Comparison of ENCODE assay signal across 8 cellular contexts in the genomic region with DNA sequence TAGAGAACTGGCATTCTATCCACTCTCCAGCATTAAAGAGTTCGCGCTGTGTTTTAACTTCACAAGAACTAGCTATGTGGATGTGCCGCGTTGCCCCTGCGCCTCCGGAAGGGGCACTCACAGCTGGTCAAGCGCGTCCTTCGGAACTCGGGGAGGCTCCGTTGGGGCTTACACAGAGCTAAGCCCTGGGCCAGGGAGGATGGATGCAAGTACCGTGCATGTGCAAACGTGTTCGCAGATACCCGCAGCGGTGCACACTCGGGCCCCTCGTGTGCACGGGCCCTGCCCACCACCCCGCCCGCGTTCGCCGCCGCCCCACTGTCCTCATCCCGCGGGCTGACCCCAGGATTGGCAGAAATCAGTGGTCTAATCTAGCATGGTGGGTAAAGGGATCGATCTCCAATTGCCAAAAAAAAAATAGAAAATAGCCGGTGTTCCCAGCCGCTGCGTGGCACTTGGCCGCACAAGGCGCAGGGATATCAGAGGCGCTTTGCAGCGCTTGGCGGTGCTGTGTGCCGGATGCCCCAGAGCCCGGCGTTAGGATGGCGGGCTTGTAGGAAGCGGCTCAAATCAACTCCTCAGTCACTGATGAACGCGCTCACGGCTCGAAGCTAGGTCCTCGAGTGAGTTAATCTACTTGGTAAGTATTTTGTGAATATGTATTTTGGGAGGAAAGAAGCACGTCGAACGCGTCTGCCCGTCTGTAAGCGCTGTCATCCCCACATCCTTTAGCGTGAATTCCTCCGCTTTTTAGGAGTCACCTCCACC. TPM values are rescaled to one million over a fixed set of nuclear protein-coding genes. Genes with fewer than 3 reads are reported as not detected.
DNase-seq lines count a peak whose midpoint lies in the region; ATAC-seq and TF ChIP-seq lines count a peak whose summit lies in the region.

No MANE protein-coding gene starts in this region.

- H3K27ac Mint-ChIP-seq in stimulated activated naive B cell treated with anti-CD40 and anti-IgM and Interleukin-4, amounts not matched to agents 10 μg/mL and 1 μg/mL and 100 μg/mL, for 72 hours: peak overlapping the region; percentile 4

- TF ChIP-seq CTCF in A673 (conservative IDR thresholded peaks at IDR 0.05; ENCODE audit: low read depth, low read length) (peak; percentile 13; the same call in 1 of the 2 replicates), HEK293 (tag by site-specific recombination; IDR thresholded peaks at IDR 0.05) (no peak), ascending aorta (IDR thresholded peaks at IDR 0.05) (peak in 2 of 3 experiments; percentile 20 to 24)

- peaks cover 20 to 37% of the 10 kb centered on the region in 2 donors for H3K4me1 Mint-ChIP-seq in stimulated activated naive B cell treated with anti-CD40 and anti-IgM and Interleukin-4, amounts not matched to agents 10 μg/mL and 1 μg/mL and 100 μg/mL, for 72 hours

- peak overlapping the region; percentile 31 to 73 for H3K4me3 Mint-ChIP-seq in stimulated activated naive B cell treated with anti-CD40 and anti-IgM and Interleukin-4, amounts not matched to agents 10 μg/mL and 1 μg/mL and 100 μg/mL, for 72 hours

- H3K36me3 ChIP-seq in A673 (ENCODE audit: insufficient read depth, low read length, poor library complexity, severe bottlenecking): no peaks in the 10 kb centered on the region
- no peaks in the 10 kb centered on the region for H3K36me3 ChIP-seq in HEK293 (ENCODE audit: control insufficient read depth in 2 of 2, insufficient read depth in 1 of 2, low read length in 2 of 2)
- no peaks in the 10 kb centered on the region for H3K36me3 ChIP-seq in ascending aorta

- H3K27me3 ChIP-seq in A673 (replicated peaks; ENCODE audit: insufficient read depth, low read depth, low read length, poor library complexity) (no peaks in the 10 kb centered on the region), ascending aorta (no peaks in the 10 kb centered on the region)

- intact Hi-C loops in A673 (cut with micrococcal nuclease; ENCODE audit: unreplicated experiment) (loop anchor here (5.0 kb wide), 1 partner anchor 1784 kb away; no protein-coding TSS in a partner anchor), ascending aorta (cut with DNase I) (loop anchor here (2.0 to 10.0 kb wide), 5 partner anchors 169 to 1057 kb away; partner anchors contain the start of gene PABPC4L)

- H3K4me1 ChIP-seq in A673 (ENCODE audit: insufficient read depth, low read length, poor library complexity, severe bottlenecking) (peaks cover 7% of the 10 kb centered on the region), HEK293 (ENCODE audit: control insufficient read depth, insufficient read depth, low read length) (no peaks in the 10 kb centered on the region; the same call in 1 of the 2 replicates), ascending aorta (no peaks in the 10 kb centered on the region)

- H3K4me3 ChIP-seq in A673 (ENCODE audit: low read depth, low read length, poor library complexity, severe bottlenecking) (peak overlapping the region; percentile 63), HEK293 (ENCODE audit: low read depth, low read length) (peak overlapping the region; percentile 42), ascending aorta (peak overlapping the region; percentile 58 to 79)

- H3K9me3 Mint-ChIP-seq in stimulated activated naive B cell treated with anti-CD40 and anti-IgM and Interleukin-4, amounts not matched to agents 10 μg/mL and 1 μg/mL and 100 μg/mL, for 72 hours: peaks cover 0 to 3% of the 10 kb centered on the region in 2 donors

- H3K9me3 ChIP-seq in A673 (ENCODE audit: low read depth, low read length, poor library complexity, severe bottlenecking): no peaks in the 10 kb centered on the region
- H3K9me3 ChIP-seq in HEK293 (ENCODE audit: control insufficient read depth, insufficient read depth, low read depth, low read length): no peaks in the 10 kb centered on the region
- H3K9me3 ChIP-seq in ascending aorta: no peaks in the 10 kb centered on the region

- H3K27me3 Mint-ChIP-seq in stimulated activated naive B cell treated with anti-CD40 and anti-IgM and Interleukin-4, amounts not matched to agents 10 μg/mL and 1 μg/mL and 100 μg/mL, for 72 hours: peaks cover 73 to 77% of the 10 kb centered on the region in 2 donors

- ATAC-seq in stimulated activated naive B cell treated with anti-CD40 and anti-IgM and Interleukin-4, amounts not matched to agents 10 μg/mL and 1 μg/mL and 100 μg/mL, for 72 hours (replicated peaks): no peak

- H3K36me3 Mint-ChIP-seq in stimulated activated naive B cell treated with anti-CD40 and anti-IgM and Interleukin-4, amounts not matched to agents 10 μg/mL and 1 μg/mL and 100 μg/mL, for 72 hours: peaks cover 4% of the 10 kb centered on the region in 2 donors

- BruUV-seq in A673 (replicated peaks; lab: Mats Ljungman, UMichigan): no TSS peak

- CTCF ChIA-PET in A673 (lab: Charles Lee): interaction anchor here (0.6 kb wide), 1 partner anchor 376 kb away, joined by 3 read pairs; no protein-coding TSS in a partner anchor
- CTCF ChIA-PET in HEK293 (lab: Yijun Ruan, JAX): interaction anchor here (0.7 to 1.7 kb wide), 3 partner anchors 16 to 1187 kb away, joined by 3 to 5 read pairs (median 3); no protein-coding TSS in a partner anchor

- DNase-seq in A673 (ENCODE audit: low spot score): peak; percentile 79
- DNase-seq in ascending aorta (ENCODE audit: low spot score in 2 of 2): peak in 1 of 2 donors; percentile 75
- peak; percentile 44 for DNase-seq in iPS-NIHi11 (ENCODE audit: low spot score)
- no peak for DNase-seq in stimulated activated naive B cell treated with anti-CD40 and anti-IgM and Interleukin-4, amounts not matched to agents 10 μg/mL and 1 μg/mL and 100 μg/mL, for 72 hours
- DNase-seq in HuH-7 (ENCODE audit: low spot score): no peak
- no peak for DNase-seq in stimulated activated CD4-positive, alpha-beta T cell treated with anti-CD3 and anti-CD28 coated beads, Interleukin-4, amount 100 ng/mL, for 1 hour
- DNase-seq in T-helper 9 cell: no peak

- H3K27ac ChIP-seq in A673 (ENCODE audit: low read depth, low read length, poor library complexity, severe bottlenecking) (peak overlapping the region; percentile 4), HEK293 (ENCODE audit: extremely low read depth, low read depth, low read length) (no peak overlapping the region), ascending aorta (peak overlapping the region; percentile 61 to 86)

- POLR2A ChIA-PET in A673 (lab: Charles Lee; ENCODE audit: low non-redundant PET) (no interaction called here), HEK293 (lab: Yijun Ruan, JAX) (no interaction called here)

TF ChIP-seq in HEK293, 187 proteins besides CTCF, POLR2A, EP300 and RAD21:
- no peak for TF ChIP-seq ZNF621 (tag by site-specific recombination; IDR thresholded peaks at IDR 0.05)
- TF ChIP-seq YY2 (tag by site-specific recombination; IDR thresholded peaks at IDR 0.05): no peak
- TF ChIP-seq, protein P1, sequence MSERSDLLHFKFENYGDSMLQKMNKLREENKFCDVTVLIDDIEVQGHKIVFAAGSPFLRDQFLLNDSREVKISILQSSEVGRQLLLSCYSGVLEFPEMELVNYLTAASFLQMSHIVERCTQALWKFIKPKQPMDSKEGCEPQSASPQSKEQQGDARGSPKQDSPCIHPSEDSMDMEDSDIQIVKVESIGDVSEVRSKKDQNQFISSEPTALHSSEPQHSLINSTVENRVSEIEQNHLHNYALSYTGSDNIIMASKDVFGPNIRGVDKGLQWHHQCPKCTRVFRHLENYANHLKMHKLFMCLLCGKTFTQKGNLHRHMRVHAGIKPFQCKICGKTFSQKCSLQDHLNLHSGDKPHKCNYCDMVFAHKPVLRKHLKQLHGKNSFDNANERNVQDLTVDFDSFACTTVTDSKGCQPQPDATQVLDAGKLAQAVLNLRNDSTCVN (tag by site-specific recombination; optimal IDR thresholded peaks at IDR 0.05): peak; percentile 8
- TF ChIP-seq ZNF335 (tag by site-specific recombination; conservative IDR thresholded peaks at IDR 0.05): 0 out of 2 replicates have a peak, but pooled peaks have one; percentile 5

RNA-seq across cellular contexts. Expression of gene PCDH10, which starts 1.0 kb away (rescaled TPM):
- total RNA-seq in A673 (2021): 40.6 and 43.4 TPM in 2 replicates
- 45.3 TPM for total RNA-seq in ascending aorta

Comparison
In these comparisons a context has a peak if more than half of its experiments do, and no peak if none do; other contexts are left out.
1. DNase-seq: peak in A673 (single experiment) and iPS-NIHi11 (single experiment); none in stimulated activated naive B cell treated with anti-CD40 and anti-IgM and Interleukin-4, amounts not matched to agents 10 μg/mL and 1 μg/mL and 100 μg/mL, for 72 hours (single experiment), HuH-7 (single experiment), stimulated activated CD4-positive, alpha-beta T cell treated with anti-CD3 and anti-CD28 coated beads, Interleukin-4, amount 100 ng/mL, for 1 hour (single experiment) and T-helper 9 cell (single experiment).
2. Peak in every context shown above with its lines, with median percentiles within 50 percentile points of each other: H3K4me3 ChIP-seq.